ENCODE assay signal across 1 cellular context in the genomic region with DNA sequence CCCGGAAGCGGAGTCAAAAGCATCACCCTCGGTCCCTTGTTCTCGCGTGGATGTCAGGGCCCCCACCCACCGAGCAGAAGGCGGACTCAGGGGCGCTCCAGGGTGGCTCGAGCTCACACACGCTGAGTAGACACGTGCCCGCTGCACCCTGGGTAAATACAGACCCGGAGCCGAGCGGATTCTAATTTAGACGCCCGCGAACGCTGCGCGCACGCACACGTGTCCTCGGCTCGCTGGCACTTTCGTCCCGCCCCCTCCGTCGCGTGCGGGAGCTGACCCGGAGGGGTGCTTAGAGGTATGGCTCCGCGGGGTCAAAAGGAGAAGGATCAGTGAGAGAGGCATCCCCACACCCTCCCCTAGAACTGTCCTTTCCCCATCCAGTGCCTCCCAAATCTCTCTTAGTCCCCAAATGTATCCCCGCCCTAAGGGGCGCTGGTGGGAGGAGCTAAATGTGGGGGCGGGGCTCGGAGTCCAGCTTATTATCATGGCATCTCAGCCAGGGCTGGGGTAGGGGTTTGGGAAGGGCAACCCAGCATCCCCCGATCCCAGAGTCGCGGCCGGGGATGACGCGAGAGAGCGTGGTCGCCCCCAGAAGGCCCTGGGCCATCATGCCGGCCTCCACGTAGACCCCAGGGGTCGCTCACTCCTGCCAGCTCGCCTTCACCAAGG.
TF ChIP-seq lines count a peak whose summit lies in the region.

No MANE protein-coding gene starts in this region.

TF ChIP-seq in GM12878, 131 proteins besides CTCF, POLR2A, EP300 and RAD21 (continues in another document):
- TF ChIP-seq IKZF1 (conservative IDR thresholded peaks at IDR 0.05), result peak; percentile 42; the same call in 1 of the 2 replicates
- no peak for TF ChIP-seq RCOR1 (conservative IDR thresholded peaks at IDR 0.05; ENCODE audit: low read depth, low read length)
- TF ChIP-seq, protein P1, sequence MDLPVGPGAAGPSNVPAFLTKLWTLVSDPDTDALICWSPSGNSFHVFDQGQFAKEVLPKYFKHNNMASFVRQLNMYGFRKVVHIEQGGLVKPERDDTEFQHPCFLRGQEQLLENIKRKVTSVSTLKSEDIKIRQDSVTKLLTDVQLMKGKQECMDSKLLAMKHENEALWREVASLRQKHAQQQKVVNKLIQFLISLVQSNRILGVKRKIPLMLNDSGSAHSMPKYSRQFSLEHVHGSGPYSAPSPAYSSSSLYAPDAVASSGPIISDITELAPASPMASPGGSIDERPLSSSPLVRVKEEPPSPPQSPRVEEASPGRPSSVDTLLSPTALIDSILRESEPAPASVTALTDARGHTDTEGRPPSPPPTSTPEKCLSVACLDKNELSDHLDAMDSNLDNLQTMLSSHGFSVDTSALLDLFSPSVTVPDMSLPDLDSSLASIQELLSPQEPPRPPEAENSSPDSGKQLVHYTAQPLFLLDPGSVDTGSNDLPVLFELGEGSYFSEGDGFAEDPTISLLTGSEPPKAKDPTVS (IDR thresholded peaks at IDR 0.05; ENCODE audit: low read depth, low read length), result no peak
- TF ChIP-seq ZNF384 (IDR thresholded peaks at IDR 0.05; ENCODE audit: borderline replicate concordance, low read depth, low read length), result no peak
- 0 out of 2 replicates have a peak, but pooled peaks have one; percentile 25 for TF ChIP-seq CREB1 (IDR thresholded peaks at IDR 0.05; ENCODE audit: low read depth)
- TF ChIP-seq, protein P2, sequence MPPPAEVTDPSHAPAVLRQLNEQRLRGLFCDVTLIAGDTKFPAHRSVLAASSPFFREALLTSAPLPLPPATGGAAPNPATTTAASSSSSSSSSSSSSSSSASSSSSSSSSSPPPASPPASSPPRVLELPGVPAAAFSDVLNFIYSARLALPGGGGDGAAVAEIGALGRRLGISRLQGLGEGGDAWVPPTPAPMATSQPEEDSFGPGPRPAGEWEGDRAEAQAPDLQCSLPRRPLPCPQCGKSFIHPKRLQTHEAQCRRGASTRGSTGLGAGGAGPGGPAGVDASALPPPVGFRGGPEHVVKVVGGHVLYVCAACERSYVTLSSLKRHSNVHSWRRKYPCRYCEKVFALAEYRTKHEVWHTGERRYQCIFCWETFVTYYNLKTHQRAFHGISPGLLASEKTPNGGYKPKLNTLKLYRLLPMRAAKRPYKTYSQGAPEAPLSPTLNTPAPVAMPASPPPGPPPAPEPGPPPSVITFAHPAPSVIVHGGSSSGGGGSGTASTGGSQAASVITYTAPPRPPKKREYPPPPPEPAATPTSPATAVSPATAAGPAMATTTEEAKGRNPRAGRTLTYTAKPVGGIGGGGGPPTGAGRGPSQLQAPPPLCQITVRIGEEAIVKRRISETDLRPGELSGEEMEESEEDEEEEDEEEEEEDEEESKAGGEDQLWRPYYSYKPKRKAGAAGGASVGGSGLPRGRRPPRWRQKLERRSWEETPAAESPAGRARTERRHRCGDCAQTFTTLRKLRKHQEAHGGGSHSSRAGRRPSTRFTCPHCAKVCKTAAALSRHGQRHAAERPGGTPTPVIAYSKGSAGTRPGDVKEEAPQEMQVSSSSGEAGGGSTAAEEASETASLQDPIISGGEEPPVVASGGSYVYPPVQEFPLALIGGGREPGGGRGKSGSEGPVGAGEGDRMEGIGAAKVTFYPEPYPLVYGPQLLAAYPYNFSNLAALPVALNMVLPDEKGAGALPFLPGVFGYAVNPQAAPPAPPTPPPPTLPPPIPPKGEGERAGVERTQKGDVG (CRISPR knock-in tag; IDR thresholded peaks at IDR 0.05), result no peak
- no peak for TF ChIP-seq ZBTB40 (IDR thresholded peaks at IDR 0.05; ENCODE audit: borderline replicate concordance)
- no peak for TF ChIP-seq SIX5 (IDR thresholded peaks at IDR 0.05; ENCODE audit: low read depth, low read length, severe bottlenecking)
- 0 out of 2 replicates have a peak, but pooled peaks have one; percentile 18 for TF ChIP-seq DPF2 (IDR thresholded peaks at IDR 0.05)
- peak; percentile 95 to 99 for TF ChIP-seq BHLHE40 (IDR thresholded peaks at IDR 0.05; ENCODE audit: borderline replicate concordance in 1 of 2, low read depth in 2 of 2, low read length in 1 of 2)
- TF ChIP-seq NR2F1 (conservative IDR thresholded peaks at IDR 0.05), result peak; percentile 77
- no peak for TF ChIP-seq NFIC (IDR thresholded peaks at IDR 0.05; ENCODE audit: low read depth, low read length)
- no peak for TF ChIP-seq ZNF207 (IDR thresholded peaks at IDR 0.05; ENCODE audit: borderline replicate concordance)
- TF ChIP-seq CHD2 (IDR thresholded peaks at IDR 0.05; ENCODE audit: borderline replicate concordance, low read depth, low read length), result peak; percentile 24; the same call in 1 of the 2 replicates
- no peak for TF ChIP-seq ZSCAN29 (IDR thresholded peaks at IDR 0.05)
- no peak for TF ChIP-seq NR2C2 (IDR thresholded peaks at IDR 0.05; ENCODE audit: borderline replicate concordance, control insufficient read depth, insufficient read length, low read depth)
- 0 out of 2 replicates have a peak, but pooled peaks have one; percentile 6 for TF ChIP-seq IRF4 (IDR thresholded peaks at IDR 0.05; ENCODE audit: low read depth, low read length)
- TF ChIP-seq STAT1 (conservative IDR thresholded peaks at IDR 0.05), result no peak
- TF ChIP-seq SPI1 (IDR thresholded peaks at IDR 0.05; ENCODE audit: borderline replicate concordance, insufficient read depth, low read depth, low read length), result no peak
- TF ChIP-seq MTA2 (IDR thresholded peaks at IDR 0.05; ENCODE audit: low read depth), result no peak
- TF ChIP-seq E2F4 (IDR thresholded peaks at IDR 0.05; ENCODE audit: low read depth, low read length), result no peak
- TF ChIP-seq ESRRA (IDR thresholded peaks at IDR 0.05; ENCODE audit: low read length), result no peak
- TF ChIP-seq GATAD2B (conservative IDR thresholded peaks at IDR 0.05; ENCODE audit: low read depth), result peak; percentile 64; the same call in 1 of the 2 replicates
- TF ChIP-seq CEBPB (IDR thresholded peaks at IDR 0.05; ENCODE audit: borderline replicate concordance in 1 of 2, low read depth in 2 of 2, low read length in 2 of 2), result no peak
- TF ChIP-seq POU2F2 (IDR thresholded peaks at IDR 0.05; ENCODE audit: borderline replicate concordance, low read depth, low read length), result no peak
- TF ChIP-seq, protein P3, sequence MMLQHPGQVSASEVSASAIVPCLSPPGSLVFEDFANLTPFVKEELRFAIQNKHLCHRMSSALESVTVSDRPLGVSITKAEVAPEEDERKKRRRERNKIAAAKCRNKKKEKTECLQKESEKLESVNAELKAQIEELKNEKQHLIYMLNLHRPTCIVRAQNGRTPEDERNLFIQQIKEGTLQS (IDR thresholded peaks at IDR 0.05; ENCODE audit: borderline replicate concordance, extremely low read depth, low read depth, low read length), result no peak
- TF ChIP-seq USF2 (IDR thresholded peaks at IDR 0.05; ENCODE audit: borderline replicate concordance, low read depth, low read length), result no peak; the same call in 1 of the 2 replicates
- no peak for TF ChIP-seq ATF2 (IDR thresholded peaks at IDR 0.05; ENCODE audit: low read length)
- peak; percentile 18 for TF ChIP-seq KLF5 (IDR thresholded peaks at IDR 0.05; ENCODE audit: partially characterized antibody)
- TF ChIP-seq TARDBP (IDR thresholded peaks at IDR 0.05; ENCODE audit: borderline replicate concordance), result no peak
- TF ChIP-seq EZH2 (IDR thresholded peaks at IDR 0.05; ENCODE audit: borderline replicate concordance, control insufficient read depth, low read depth, low read length), result no peak
- TF ChIP-seq POLR2AphosphoS5 (IDR thresholded peaks at IDR 0.05; ENCODE audit: low read length), result no peak
- TF ChIP-seq, protein P4, sequence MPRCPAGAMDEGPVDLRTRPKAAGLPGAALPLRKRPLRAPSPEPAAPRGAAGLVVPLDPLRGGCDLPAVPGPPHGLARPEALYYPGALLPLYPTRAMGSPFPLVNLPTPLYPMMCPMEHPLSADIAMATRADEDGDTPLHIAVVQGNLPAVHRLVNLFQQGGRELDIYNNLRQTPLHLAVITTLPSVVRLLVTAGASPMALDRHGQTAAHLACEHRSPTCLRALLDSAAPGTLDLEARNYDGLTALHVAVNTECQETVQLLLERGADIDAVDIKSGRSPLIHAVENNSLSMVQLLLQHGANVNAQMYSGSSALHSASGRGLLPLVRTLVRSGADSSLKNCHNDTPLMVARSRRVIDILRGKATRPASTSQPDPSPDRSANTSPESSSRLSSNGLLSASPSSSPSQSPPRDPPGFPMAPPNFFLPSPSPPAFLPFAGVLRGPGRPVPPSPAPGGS (IDR thresholded peaks at IDR 0.05; ENCODE audit: borderline replicate concordance, insufficient read depth, low read depth, low read length, poor library complexity, severe bottlenecking), result no peak
- TF ChIP-seq, protein P5, sequence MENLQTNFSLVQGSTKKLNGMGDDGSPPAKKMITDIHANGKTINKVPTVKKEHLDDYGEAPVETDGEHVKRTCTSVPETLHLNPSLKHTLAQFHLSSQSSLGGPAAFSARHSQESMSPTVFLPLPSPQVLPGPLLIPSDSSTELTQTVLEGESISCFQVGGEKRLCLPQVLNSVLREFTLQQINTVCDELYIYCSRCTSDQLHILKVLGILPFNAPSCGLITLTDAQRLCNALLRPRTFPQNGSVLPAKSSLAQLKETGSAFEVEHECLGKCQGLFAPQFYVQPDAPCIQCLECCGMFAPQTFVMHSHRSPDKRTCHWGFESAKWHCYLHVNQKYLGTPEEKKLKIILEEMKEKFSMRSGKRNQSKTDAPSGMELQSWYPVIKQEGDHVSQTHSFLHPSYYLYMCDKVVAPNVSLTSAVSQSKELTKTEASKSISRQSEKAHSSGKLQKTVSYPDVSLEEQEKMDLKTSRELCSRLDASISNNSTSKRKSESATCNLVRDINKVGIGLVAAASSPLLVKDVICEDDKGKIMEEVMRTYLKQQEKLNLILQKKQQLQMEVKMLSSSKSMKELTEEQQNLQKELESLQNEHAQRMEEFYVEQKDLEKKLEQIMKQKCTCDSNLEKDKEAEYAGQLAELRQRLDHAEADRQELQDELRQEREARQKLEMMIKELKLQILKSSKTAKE (IDR thresholded peaks at IDR 0.05; ENCODE audit: low read depth, poor library complexity, severe bottlenecking), result no peak
- TF ChIP-seq ZBED1 (IDR thresholded peaks at IDR 0.05; ENCODE audit: borderline replicate concordance), result no peak
- TF ChIP-seq SUZ12 (IDR thresholded peaks at IDR 0.05; ENCODE audit: unreplicated experiment), result no peak
- TF ChIP-seq BACH1 (IDR thresholded peaks at IDR 0.05; ENCODE audit: borderline replicate concordance), result no peak
- no peak for TF ChIP-seq PAX5 (IDR thresholded peaks at IDR 0.05; ENCODE audit: borderline replicate concordance, low read depth, low read length)
- TF ChIP-seq, protein P6, sequence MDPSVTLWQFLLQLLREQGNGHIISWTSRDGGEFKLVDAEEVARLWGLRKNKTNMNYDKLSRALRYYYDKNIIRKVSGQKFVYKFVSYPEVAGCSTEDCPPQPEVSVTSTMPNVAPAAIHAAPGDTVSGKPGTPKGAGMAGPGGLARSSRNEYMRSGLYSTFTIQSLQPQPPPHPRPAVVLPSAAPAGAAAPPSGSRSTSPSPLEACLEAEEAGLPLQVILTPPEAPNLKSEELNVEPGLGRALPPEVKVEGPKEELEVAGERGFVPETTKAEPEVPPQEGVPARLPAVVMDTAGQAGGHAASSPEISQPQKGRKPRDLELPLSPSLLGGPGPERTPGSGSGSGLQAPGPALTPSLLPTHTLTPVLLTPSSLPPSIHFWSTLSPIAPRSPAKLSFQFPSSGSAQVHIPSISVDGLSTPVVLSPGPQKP (IDR thresholded peaks at IDR 0.05; ENCODE audit: low read depth, low read length), result no peak
